8 cellular contexts compared by ENCODE assay signal in the genomic region with DNA sequence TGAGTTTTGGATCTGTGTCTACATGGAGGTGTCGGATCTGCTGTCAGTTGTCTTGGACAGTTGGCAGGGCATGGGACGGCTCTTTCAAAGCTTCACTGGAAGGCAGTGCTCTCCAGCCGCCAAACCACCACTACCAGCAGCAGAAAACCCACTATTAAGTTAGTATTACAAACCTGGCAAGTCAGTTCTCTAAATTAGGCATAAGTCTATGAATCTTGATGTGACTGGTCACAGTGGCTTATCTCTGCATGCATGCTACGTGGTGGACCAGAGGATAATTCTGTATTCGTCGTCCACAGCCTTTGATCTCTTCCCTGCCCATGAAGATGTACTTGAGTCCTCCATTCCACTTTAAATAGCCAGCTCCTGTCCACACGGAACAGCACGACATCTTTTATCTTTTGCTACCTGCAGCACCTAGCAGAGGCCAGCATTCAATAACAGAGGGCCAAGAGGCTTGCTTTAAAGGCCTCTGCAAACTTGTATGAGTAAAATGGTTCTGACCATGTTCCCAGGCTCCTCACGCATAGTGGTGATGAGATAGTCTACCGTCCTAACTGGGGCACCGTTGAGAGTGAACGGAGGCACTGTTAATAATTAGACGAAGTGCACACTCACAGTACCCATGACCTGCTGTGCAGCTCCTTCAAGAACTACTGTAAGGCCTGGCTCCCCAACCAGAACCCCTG. TPM values are rescaled to one million over a fixed set of nuclear protein-coding genes. Genes with fewer than 3 reads are reported as not detected.
DNase-seq lines count a peak whose midpoint lies in the region; ATAC-seq, FAIRE-seq and TF ChIP-seq lines count a peak whose summit lies in the region.

No MANE protein-coding gene starts in this region.

- intact Hi-C loops in left ventricle myocardium superior (cut with micrococcal nuclease) (no loop called here), mucosa of descending colon (cut with DNase I, micrococcal nuclease) (no loop called here)

- peak overlapping the region; percentile 64 to 81 for H3K4me3 ChIP-seq in right atrium auricular region
- H3K4me3 ChIP-seq in cardiac fibroblast (replicated peaks in 1 of 2; ENCODE audit: low read depth in 2 of 2, low read length in 2 of 2): peak overlapping the region; percentile 58 to 76
- H3K4me3 ChIP-seq in mucosa of descending colon: peak overlapping the region; percentile 18

- DNase-seq in right atrium auricular region (ENCODE audit: low spot score): no peak
- DNase-seq in left ventricle myocardium superior: no peak
- DNase-seq in cardiac fibroblast (ENCODE audit: low read depth in 2 of 2): no peak
- no peak for DNase-seq in mucosa of descending colon
- no peak for DNase-seq in stimulated activated CD4-positive, alpha-beta T cell treated with anti-CD3 and anti-CD28 coated beads, Interleukin-12 subunit alpha, Interleukin-12 subunit beta, amount 100 ng/mL, for 4 hours
- DNase-seq in stimulated activated CD4-positive, alpha-beta T cell treated with anti-CD3 and anti-CD28 coated beads, Interleukin-2, amount 100 ng/mL, for 48 hours: no peak
- no peak for DNase-seq in D721Med (ENCODE audit: insufficient read length, low spot score)

- no peak for TF ChIP-seq CTCF in right atrium auricular region (IDR thresholded peaks at IDR 0.05)
- TF ChIP-seq CTCF in cardiac fibroblast (IDR thresholded peaks at IDR 0.05; ENCODE audit: low read depth, low read length): no peak
- no peak for TF ChIP-seq CTCF in mucosa of descending colon (IDR thresholded peaks at IDR 0.05)
- no peak for TF ChIP-seq CTCF in D721Med (IDR thresholded peaks at IDR 0.05; ENCODE audit: insufficient read depth, missing control alignments)

- no peak for ATAC-seq in left ventricle myocardium superior
- no peak for ATAC-seq in mucosa of descending colon
- ATAC-seq in HG02678 (IDR thresholded peaks at IDR 0.05; ENCODE audit: unreplicated experiment): no peak

- H3K36me3 ChIP-seq in right atrium auricular region (no peaks in the 10 kb centered on the region), mucosa of descending colon (ENCODE audit: low read depth) (no peaks in the 10 kb centered on the region)

- H3K4me1 ChIP-seq in right atrium auricular region (peaks cover 0 to 72% of the 10 kb centered on the region in 2 donors), mucosa of descending colon (ENCODE audit: low read depth) (peaks cover 30% of the 10 kb centered on the region)

- no peak for FAIRE-seq in D721Med (lab: Jason Lieb, UNC)

- peak overlapping the region; percentile 94 to 95 for H3K27ac ChIP-seq in right atrium auricular region

- H3K9me3 ChIP-seq in right atrium auricular region (no peaks in the 10 kb centered on the region), mucosa of descending colon (no peaks in the 10 kb centered on the region)

- no peaks in the 10 kb centered on the region for H3K27me3 ChIP-seq in right atrium auricular region

RNA-seq across cellular contexts. Expression of gene GPR146, which starts 0.8 kb away (rescaled TPM):
- total RNA-seq in right atrium auricular region: 10 to 100 TPM; 13.4 to 18.6 TPM
- 41.5 TPM for total RNA-seq in left ventricle myocardium superior
- 10 to 100 TPM in 1 of 3 donors, 1 to 10 TPM in 2; 3.5 to 13.0 (median 5.7) TPM for total RNA-seq in mucosa of descending colon

RNA-seq across cellular contexts. Expression of gene GPER1, which starts 42.7 kb away (rescaled TPM):
- total RNA-seq in right atrium auricular region: 1 to 10 TPM; 4.6 to 6.9 TPM
- total RNA-seq in left ventricle myocardium superior: 2.8 TPM
- 10 to 100 TPM in 1 of 3 donors, 1 to 10 TPM in 2; 7.9 to 14.7 (median 9.8) TPM for total RNA-seq in mucosa of descending colon

Comparison
In these comparisons a context has a peak if more than half of its experiments do, and no peak if none do; other contexts are left out.
1. H3K4me3 ChIP-seq: peak in every context shown above with its lines; median percentile 72 in right atrium auricular region; 67 in cardiac fibroblast; 18 in mucosa of descending colon.